In genomic region chr13:23578411-23579071, GRCh38 we compare ENCODE assay signal across 1 cellular context.
TF ChIP-seq lines count a peak whose summit lies in the region.

No MANE protein-coding gene starts in this region.

TF ChIP-seq in GM12878, 131 proteins besides CTCF, POLR2A, EP300 and RAD21 (continued from another document):
- TF ChIP-seq SP1 (IDR thresholded peaks at IDR 0.05; ENCODE audit: low read depth, low read length) = no peak
- 0 out of 2 replicates have a peak, but pooled peaks have one; percentile 15 for TF ChIP-seq ZBED1 (IDR thresholded peaks at IDR 0.05; ENCODE audit: borderline replicate concordance)
- no peak for TF ChIP-seq CREB1 (IDR thresholded peaks at IDR 0.05; ENCODE audit: low read depth)
- TF ChIP-seq BRCA1 (IDR thresholded peaks at IDR 0.05; ENCODE audit: low read depth, low read length) = no peak
- no peak for TF ChIP-seq MYC (IDR thresholded peaks at IDR 0.05; ENCODE audit: insufficient read depth, insufficient read length, insufficient replicate concordance, low read length, severe bottlenecking)
- no peak for TF ChIP-seq ZBTB11 (CRISPR knock-in tag; IDR thresholded peaks at IDR 0.05)
- TF ChIP-seq SREBF2 (IDR thresholded peaks at IDR 0.05; ENCODE audit: low read length) = no peak
- TF ChIP-seq ZSCAN29 (IDR thresholded peaks at IDR 0.05) = no peak
- TF ChIP-seq FOXK2 (IDR thresholded peaks at IDR 0.05) = no peak
- no peak for TF ChIP-seq RCOR1 (conservative IDR thresholded peaks at IDR 0.05; ENCODE audit: low read depth, low read length)
- TF ChIP-seq SREBF1 (IDR thresholded peaks at IDR 0.05; ENCODE audit: low read length) = no peak
- peak; percentile 59; the same call in 1 of the 2 replicates for TF ChIP-seq HDGF (IDR thresholded peaks at IDR 0.05)
- TF ChIP-seq NFXL1 (IDR thresholded peaks at IDR 0.05; ENCODE audit: borderline replicate concordance) = no peak
- TF ChIP-seq CREM (IDR thresholded peaks at IDR 0.05; ENCODE audit: low read depth) = 0 out of 2 replicates have a peak, but pooled peaks have one; percentile 24
- TF ChIP-seq MYB (IDR thresholded peaks at IDR 0.05; ENCODE audit: borderline replicate concordance, low read depth, low read length) = no peak
- TF ChIP-seq FOXM1 (IDR thresholded peaks at IDR 0.05; ENCODE audit: low read depth, low read length) = no peak
- no peak for TF ChIP-seq EZH2 (IDR thresholded peaks at IDR 0.05; ENCODE audit: borderline replicate concordance, control insufficient read depth, low read depth, low read length)
- 0 out of 2 replicates have a peak, but pooled peaks have one; percentile 76 for TF ChIP-seq CBX5 (IDR thresholded peaks at IDR 0.05; ENCODE audit: low read depth)
- no peak for TF ChIP-seq RELA (IDR thresholded peaks at IDR 0.05; ENCODE audit: borderline replicate concordance, partially characterized antibody)
- TF ChIP-seq HCFC1 (IDR thresholded peaks at IDR 0.05; ENCODE audit: low read length) = no peak
- no peak for TF ChIP-seq ZNF687 (IDR thresholded peaks at IDR 0.05)
- TF ChIP-seq USF2 (IDR thresholded peaks at IDR 0.05; ENCODE audit: borderline replicate concordance, low read depth, low read length) = no peak
- no peak for TF ChIP-seq TARDBP (IDR thresholded peaks at IDR 0.05; ENCODE audit: borderline replicate concordance)
- TF ChIP-seq HSF1 (IDR thresholded peaks at IDR 0.05; ENCODE audit: low read depth, low read length) = no peak
- TF ChIP-seq POU2F2 (IDR thresholded peaks at IDR 0.05; ENCODE audit: borderline replicate concordance, low read depth, low read length) = no peak
- TF ChIP-seq KDM1A (IDR thresholded peaks at IDR 0.05; ENCODE audit: borderline replicate concordance) = no peak
- no peak for TF ChIP-seq POLR2AphosphoS2 (IDR thresholded peaks at IDR 0.05; ENCODE audit: low read depth, low read length)
- no peak for TF ChIP-seq TCF7 (IDR thresholded peaks at IDR 0.05; ENCODE audit: borderline replicate concordance)
- TF ChIP-seq BCLAF1 (IDR thresholded peaks at IDR 0.05) = no peak
- no peak for TF ChIP-seq E2F4 (IDR thresholded peaks at IDR 0.05; ENCODE audit: low read depth, low read length)
- no peak for TF ChIP-seq TAF1 (IDR thresholded peaks at IDR 0.05; ENCODE audit: borderline replicate concordance, low read depth, low read length)
- TF ChIP-seq ZNF622 (IDR thresholded peaks at IDR 0.05) = no peak
- no peak for TF ChIP-seq CUX1 (IDR thresholded peaks at IDR 0.05; ENCODE audit: insufficient replicate concordance, low read depth, low read length)
- no peak for TF ChIP-seq PKNOX1 (IDR thresholded peaks at IDR 0.05)
- no peak for TF ChIP-seq ZZZ3 (IDR thresholded peaks at IDR 0.05; ENCODE audit: control insufficient read depth, insufficient read length, low read depth)
- TF ChIP-seq SRF (IDR thresholded peaks at IDR 0.05; ENCODE audit: low read depth in 2 of 2, low read length in 2 of 2) = no peak
- TF ChIP-seq ZNF384 (IDR thresholded peaks at IDR 0.05; ENCODE audit: borderline replicate concordance, low read depth, low read length) = no peak
- TF ChIP-seq NFYA (IDR thresholded peaks at IDR 0.05; ENCODE audit: borderline replicate concordance, low read depth, low read length) = no peak
- peak; percentile 28; the same call in 1 of the 2 replicates for TF ChIP-seq MTA3 (IDR thresholded peaks at IDR 0.05; ENCODE audit: borderline replicate concordance, low read length)
